ENCODE assay signal across 20 cellular contexts in the genomic region with DNA sequence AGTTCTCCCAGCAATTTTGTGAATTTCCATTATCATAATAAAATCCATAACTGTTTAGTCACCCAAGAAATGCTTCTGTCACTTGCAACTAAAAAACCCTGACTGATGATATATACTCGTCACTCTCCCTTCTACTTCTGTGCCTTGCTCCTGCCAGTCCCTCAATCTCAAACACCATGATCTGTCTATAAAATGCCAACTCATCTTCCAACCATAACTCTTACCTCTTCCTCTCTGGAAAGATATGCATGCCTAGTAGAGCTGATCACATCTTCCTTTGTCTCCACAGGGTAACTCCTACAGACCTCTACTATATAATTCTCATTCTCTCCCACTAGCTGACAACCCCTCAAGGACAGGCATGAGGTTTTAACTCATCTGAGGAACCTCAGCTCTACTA.
A peak's percentile ranks its signal among the peaks of the same experiment; 100 is the strongest.
DNase-seq lines count a peak whose midpoint lies in the region; ATAC-seq and FAIRE-seq lines count a peak whose summit lies in the region.
"Had no signal": no experiment of that assay in that cellular context is flagged by ENCODE, and none has a peak within 500 bp of the region (broad histone marks: within the 10 kb centered on the region; RNA-seq: fewer than 3 reads in every experiment).

No MANE protein-coding gene starts in this region.

- ATAC-seq in GM19328 (IDR thresholded peaks at IDR 0.05; ENCODE audit: unreplicated experiment) (no peak), HG02870 (IDR thresholded peaks at IDR 0.05; ENCODE audit: unreplicated experiment) (no peak)
- ATAC-seq in stimulated activated naive CD8-positive, alpha-beta T cell treated with anti-CD3 and anti-CD28 coated beads, Interleukin-15, Interleukin-2, amounts not matched to agents 100 U/mL and 50 U/mL, for 24 hours: no peak
- ATAC-seq: A549, HCT116 had no signal

- FAIRE-seq in RCC 7860 (lab: Jason Lieb, UNC): no peak
- FAIRE-seq: A549, D721Med, GM12892 had no signal

- DNase-seq in DMS114 treated with DMSO at 0.1 percent for 48 hours (lab: John Stamatoyannopoulos, UW; ENCODE audit: unreplicated experiment): peak; percentile 42
- peak; percentile 23 for DNase-seq in RCC 7860 (ENCODE audit: low spot score)
- DNase-seq in amniotic epithelial cell (ENCODE audit: low read depth): peak; percentile 22
- peak; percentile 29 for DNase-seq in kidney tubule cell (ENCODE audit: low spot score)
- no peak for DNase-seq in NCI-H1417 (lab: John Stamatoyannopoulos, UW)
- no peak for DNase-seq in stimulated activated naive CD8-positive, alpha-beta T cell treated with anti-CD3 and anti-CD28 coated beads, Interleukin-15, Interleukin-2, amounts not matched to agents 100 U/mL and 50 U/mL, for 24 hours
- DNase-seq: AML-193; Caco-2; CD4-positive, alpha-beta T cell; DMS153; DMS79; GDM1; GOT3; H7 had no signal

Comparison
In these comparisons a context has a peak if more than half of its experiments do, and no peak if none do; other contexts are left out.
1. DNase-seq: peak in DMS114 treated with DMSO at 0.1 percent for 48 hours (single experiment), RCC 7860 (single experiment), amniotic epithelial cell (single experiment) and kidney tubule cell (single experiment); none in NCI-H1417 (0 of 3) and stimulated activated naive CD8-positive, alpha-beta T cell treated with anti-CD3 and anti-CD28 coated beads, Interleukin-15, Interleukin-2, amounts not matched to agents 100 U/mL and 50 U/mL, for 24 hours (single experiment).